In the genomic region with DNA sequence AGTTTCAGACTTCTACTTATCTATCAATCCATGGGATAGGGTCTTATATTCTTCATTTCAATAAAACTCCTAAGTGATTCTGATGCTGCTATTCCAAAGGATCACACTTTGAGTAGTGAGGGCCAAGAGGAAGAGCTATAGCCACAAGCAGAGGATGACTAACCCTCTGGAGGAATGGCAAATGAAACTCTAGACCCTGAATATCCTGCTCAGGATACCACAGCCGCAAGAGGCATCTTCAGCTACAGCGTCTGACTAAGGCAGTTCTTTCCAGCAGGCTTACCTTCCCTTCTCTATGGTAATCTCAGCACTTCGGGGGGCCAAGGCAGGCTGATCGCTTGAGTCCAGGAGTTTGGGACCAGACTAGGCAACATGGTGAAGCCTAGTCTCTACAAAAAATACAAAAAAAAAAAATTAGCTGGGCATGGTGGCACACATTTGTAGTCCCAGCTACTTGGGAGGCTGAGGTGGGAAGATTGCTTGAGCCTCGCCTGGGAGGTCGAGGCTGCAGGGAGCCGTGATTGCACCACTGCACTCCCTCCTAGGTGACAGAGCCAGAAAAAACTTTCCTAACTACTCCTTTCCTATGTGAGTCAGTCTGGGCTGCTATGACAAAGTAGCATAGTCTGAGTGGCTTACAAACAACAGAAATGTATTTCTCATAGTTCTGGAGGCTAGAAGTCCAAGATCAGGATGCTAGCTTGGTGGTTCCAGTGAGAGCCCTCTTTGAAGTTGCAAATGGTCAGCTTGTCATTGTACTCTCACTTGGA, we compare ENCODE assay signal across 12 cellular contexts.
A peak's percentile ranks its signal among the peaks of the same experiment; 100 is the strongest.
DNase-seq lines count a peak whose midpoint lies in the region; ATAC-seq and TF ChIP-seq lines count a peak whose summit lies in the region.
"Had no signal": no experiment of that assay in that cellular context is flagged by ENCODE, and none has a peak within 500 bp of the region (broad histone marks: within the 10 kb centered on the region; RNA-seq: fewer than 3 reads in every experiment).

No MANE protein-coding gene starts in this region.

- peak; percentile 63 for DNase-seq in BJ (ENCODE audit: low read depth)
- peak; percentile 65 for DNase-seq in MV-4-11 (lab: John Stamatoyannopoulos, UW)
- DNase-seq in brain microvascular endothelial cell: peak; percentile 95
- DNase-seq in lung (ENCODE audit: low spot score): no peak
- DNase-seq in left colon: no peak
- DNase-seq in T-helper 9 cell: no peak
- no peak for DNase-seq in T-helper 2 cell treated with Interferon-gamma antibody and Interleukin-4, amounts not matched to agents 5 μg/mL and 100 μg/mL, for 36 hours (ENCODE audit: low spot score)
- DNase-seq in D341Med (ENCODE audit: low spot score): no peak
- DNase-seq: activated gamma-delta T cell, GOT3, sigmoid colon had no signal

- no peaks in the 10 kb centered on the region for H3K4me1 ChIP-seq in lung (ENCODE audit: control insufficient read depth in 2 of 2, insufficient read depth in 2 of 2, low read length in 2 of 2)

- H3K4me1 Mint-ChIP-seq in T-helper 2 cell treated with Interferon-gamma antibody and Interleukin-4, amounts not matched to agents 5 μg/mL and 100 μg/mL, for 36 hours (ENCODE audit: low read depth): peaks cover 12% of the 10 kb centered on the region

- intact Hi-C loops in left colon (cut with DNase I, micrococcal nuclease): no loop called here

- POLR2A ChIA-PET in BJ (lab: Charles Lee): interaction anchor here (1.0 to 1.5 kb wide), 2 partner anchors 57 to 242 kb away, joined by 3 read pairs; no protein-coding TSS in a partner anchor

- H3K27ac ChIP-seq in brain microvascular endothelial cell (peak overlapping the region; percentile 92), lung (ENCODE audit: low read depth in 1 of 2, low read length in 1 of 2) (no peak overlapping the region)
- H3K27ac ChIP-seq: sigmoid colon had no signal

- peak; percentile 24; the same call in 1 of the 2 replicates for TF ChIP-seq CTCF in BJ (IDR thresholded peaks at IDR 0.05; ENCODE audit: insufficient read depth, low read depth, low read length)
- peak; percentile 42 for TF ChIP-seq CTCF in brain microvascular endothelial cell (IDR thresholded peaks at IDR 0.05; ENCODE audit: low read depth, low read length, missing control alignments)
- no peak for TF ChIP-seq CTCF in lung (IDR thresholded peaks at IDR 0.05; ENCODE audit: control extremely low read depth, extremely low read depth)

- H3K9me3 Mint-ChIP-seq in T-helper 2 cell treated with Interferon-gamma antibody and Interleukin-4, amounts not matched to agents 5 μg/mL and 100 μg/mL, for 36 hours: no peaks in the 10 kb centered on the region
- H3K9me3 Mint-ChIP-seq: stimulated activated naive CD8-positive, alpha-beta T cell treated with anti-CD3 and anti-CD28 coated beads, Interleukin-15, Interleukin-2, amounts not matched to agents 100 ng/mL and 50 ng/mL, for 24 hours had no signal

- H3K4me3 ChIP-seq in BJ (ENCODE audit: low read depth, low read length) (no peak overlapping the region), brain microvascular endothelial cell (ENCODE audit: low read depth, low read length) (no peak overlapping the region), lung (no peak overlapping the region)
- H3K4me3 ChIP-seq: sigmoid colon had no signal

- H3K4me3 Mint-ChIP-seq in T-helper 2 cell treated with Interferon-gamma antibody and Interleukin-4, amounts not matched to agents 5 μg/mL and 100 μg/mL, for 36 hours: no peak overlapping the region
- H3K4me3 Mint-ChIP-seq: stimulated activated naive CD8-positive, alpha-beta T cell treated with anti-CD3 and anti-CD28 coated beads, Interleukin-15, Interleukin-2, amounts not matched to agents 100 ng/mL and 50 ng/mL, for 24 hours had no signal

- no peak overlapping the region for H3K27ac Mint-ChIP-seq in T-helper 2 cell treated with Interferon-gamma antibody and Interleukin-4, amounts not matched to agents 5 μg/mL and 100 μg/mL, for 36 hours
- H3K27ac Mint-ChIP-seq: stimulated activated naive CD8-positive, alpha-beta T cell treated with anti-CD3 and anti-CD28 coated beads, Interleukin-15, Interleukin-2, amounts not matched to agents 100 ng/mL and 50 ng/mL, for 24 hours had no signal

- peak; percentile 13 for ATAC-seq in lung (ENCODE audit: insufficient read depth, low FRiP score)
- ATAC-seq in left colon: no peak

- H3K27me3 Mint-ChIP-seq in T-helper 2 cell treated with Interferon-gamma antibody and Interleukin-4, amounts not matched to agents 5 μg/mL and 100 μg/mL, for 36 hours (ENCODE audit: low read depth): peaks cover 42% of the 10 kb centered on the region

- no peaks in the 10 kb centered on the region for H3K9me3 ChIP-seq in lung (ENCODE audit: control insufficient read depth in 2 of 2, insufficient read depth in 1 of 2, low read length in 1 of 2)
- H3K9me3 ChIP-seq: sigmoid colon had no signal

- 88 to 89% methylated on average over 7 of the region's 7 CpGs for WGBS in lung, 2 donors

- CTCF ChIA-PET in BJ (lab: Yijun Ruan, JAX): interaction anchor here (0.6 to 1.5 kb wide), 3 partner anchors 11 to 212 kb away, joined by 3 to 4 read pairs (median 3); no protein-coding TSS in a partner anchor

- in situ Hi-C loops in brain microvascular endothelial cell (cut with HindIII; ENCODE audit: low pct_ligation_motif_present, low sequenced_read_pairs): no loop called here

- H3K36me3 Mint-ChIP-seq in T-helper 2 cell treated with Interferon-gamma antibody and Interleukin-4, amounts not matched to agents 5 μg/mL and 100 μg/mL, for 36 hours (ENCODE audit: low read depth): no peaks in the 10 kb centered on the region

- H3K36me3 ChIP-seq in BJ (ENCODE audit: control insufficient read depth, insufficient read depth, low read length) (no peaks in the 10 kb centered on the region), brain microvascular endothelial cell (replicated peaks) (no peaks in the 10 kb centered on the region), lung (ENCODE audit: control insufficient read depth in 2 of 2, insufficient read depth in 2 of 2, low read length in 2 of 2) (no peaks in the 10 kb centered on the region)
- H3K36me3 ChIP-seq: sigmoid colon had no signal

- H3K27me3 ChIP-seq in BJ (ENCODE audit: control insufficient read depth, insufficient read depth, low read length) (no peaks in the 10 kb centered on the region), brain microvascular endothelial cell (replicated peaks) (no peaks in the 10 kb centered on the region), lung (ENCODE audit: control insufficient read depth, insufficient read depth) (no peaks in the 10 kb centered on the region)
- H3K27me3 ChIP-seq: sigmoid colon had no signal

Comparison
In these comparisons a context has a peak if more than half of its experiments do, and no peak if none do; other contexts are left out.
1. DNase-seq: peak in BJ (single experiment), MV-4-11 (single experiment) and brain microvascular endothelial cell (single experiment); none in lung (single experiment), left colon (0 of 2), T-helper 9 cell (single experiment), T-helper 2 cell treated with Interferon-gamma antibody and Interleukin-4, amounts not matched to agents 5 μg/mL and 100 μg/mL, for 36 hours (single experiment) and D341Med (single experiment).